34 cellular contexts compared by ENCODE assay signal in the genomic region with DNA sequence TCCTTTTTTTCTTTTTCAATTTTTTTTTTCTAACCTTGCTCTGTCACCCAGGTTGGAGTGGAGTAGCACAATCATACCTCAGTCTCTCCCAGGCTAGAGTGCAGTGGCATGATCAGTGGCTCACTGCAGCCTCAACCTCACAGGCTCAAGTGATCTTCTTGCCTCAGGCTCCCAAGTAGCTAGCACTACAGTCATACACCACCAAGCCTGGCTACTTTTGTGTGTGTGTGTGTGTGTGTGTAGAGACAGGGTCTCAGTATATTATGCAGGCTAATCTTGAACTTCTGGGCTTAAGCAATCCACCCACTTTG.
A peak's percentile ranks its signal among the peaks of the same experiment; 100 is the strongest.
DNase-seq lines count a peak whose midpoint lies in the region; ATAC-seq, FAIRE-seq and TF ChIP-seq lines count a peak whose summit lies in the region.
"Had no signal": no experiment of that assay in that cellular context is flagged by ENCODE, and none has a peak within 500 bp of the region (broad histone marks: within the 10 kb centered on the region; RNA-seq: fewer than 3 reads in every experiment).

No MANE protein-coding gene starts in this region.

- H3K4me3 Mint-ChIP-seq in MCF 10A (ENCODE audit: unreplicated experiment) (no peak overlapping the region), astrocyte (ENCODE audit: unreplicated experiment) (no peak overlapping the region)
- H3K4me3 Mint-ChIP-seq: activated T-helper 17 cell treated with anti-CD3 and anti-CD28 coated beads, Interleukin-2, amount 50 U/mL, for 72 hours; central memory CD8-positive, alpha-beta T cell; WTC11 had no signal

- POLR2A ChIA-PET in MCF 10A (lab: Yijun Ruan, JAX) = no interaction called here

- H3K9me3 ChIP-seq in breast epithelium (no peaks in the 10 kb centered on the region), astrocyte (ENCODE audit: insufficient read depth, low read depth, low read length) (no peaks in the 10 kb centered on the region), hepatocyte (ENCODE audit: low read depth) (no peaks in the 10 kb centered on the region), smooth muscle cell (replicated peaks; ENCODE audit: low read depth) (no peaks in the 10 kb centered on the region)
- H3K9me3 ChIP-seq: BE2C, gastroesophageal sphincter, psoas muscle, upper lobe of right lung had no signal

- H3K4me2 ChIP-seq in astrocyte (ENCODE audit: low read length) = peak overlapping the region; percentile 75
- peak overlapping the region; percentile 21 for H3K4me2 ChIP-seq in hepatocyte
- peak overlapping the region; percentile 63 for H3K4me2 ChIP-seq in smooth muscle cell

- H3K4me1 ChIP-seq in breast epithelium (no peaks in the 10 kb centered on the region), astrocyte (ENCODE audit: insufficient read depth, low read length) (peaks cover 21% of the 10 kb centered on the region), hepatocyte (ENCODE audit: insufficient read depth) (peaks cover 4% of the 10 kb centered on the region), smooth muscle cell (ENCODE audit: low read depth) (peaks cover 6% of the 10 kb centered on the region)
- H3K4me1 ChIP-seq: gastroesophageal sphincter, psoas muscle, upper lobe of right lung had no signal

- peak overlapping the region; percentile 34 for H3K9ac ChIP-seq in astrocyte (ENCODE audit: low read length)
- H3K9ac ChIP-seq in smooth muscle cell (ENCODE audit: low read depth) = peak overlapping the region; percentile 32

- no peak overlapping the region for H3K4me3 ChIP-seq in breast epithelium
- peak overlapping the region; percentile 32 for H3K4me3 ChIP-seq in astrocyte (ENCODE audit: insufficient read depth, low read depth, low read length)
- H3K4me3 ChIP-seq in hepatocyte = no peak overlapping the region
- H3K4me3 ChIP-seq in smooth muscle cell = no peak overlapping the region
- H3K4me3 ChIP-seq: gastroesophageal sphincter, lung, psoas muscle, skin epidermis, upper lobe of right lung had no signal

- CTCF ChIA-PET in MCF 10A (lab: Yijun Ruan, JAX) = no interaction called here

- H2AFZ ChIP-seq in astrocyte (ENCODE audit: low read depth, low read length) (peak overlapping the region; percentile 48), hepatocyte (no peak overlapping the region), smooth muscle cell (ENCODE audit: low read depth) (no peak overlapping the region)

- DNase-seq in MCF 10A (ENCODE audit: unreplicated experiment) (no peak), breast epithelium (ENCODE audit: low spot score in 2 of 2) (no peak), astrocyte (ENCODE audit: low read depth) (peak; percentile 50), hepatocyte (ENCODE audit: low spot score) (no peak), smooth muscle cell (lab: John Stamatoyannopoulos, UW; ENCODE audit: unreplicated experiment) (no peak), NCI-H146 treated with DMSO at 0.1 percent for 48 hours (lab: John Stamatoyannopoulos, UW; ENCODE audit: unreplicated experiment) (no peak), GM03348 (ENCODE audit: low spot score) (no peak)
- DNase-seq: activated CD4-positive, alpha-beta T cell treated with anti-CD3 and anti-CD28 coated beads, Interleukin-2, amount 50 U/mL, for 4 hours; activated CD8-positive, alpha-beta memory T cell treated with anti-CD3 and anti-CD28 coated beads, Interleukin-2, amount 50 U/mL, for 48 hours; aorta; BE2C; DMS53; erythroblast; GDM1; GOT3; Kasumi-1; NCI-H1092; NCI-H187 treated with DMSO at 0.1 percent for 48 hours; NCI-H748 treated with DMSO at 0.1 percent for 48 hours; psoas muscle; stimulated activated CD4-positive, alpha-beta T cell treated with anti-CD3 and anti-CD28 coated beads, Interleukin-2, amount 100 ng/mL, for 24 hours; T-helper 9 cell; upper lobe of right lung had no signal

- ATAC-seq in GM21447 (IDR thresholded peaks at IDR 0.05; ENCODE audit: unreplicated experiment) = no peak
- ATAC-seq: gastroesophageal sphincter, psoas muscle, WTC11 had no signal

- H3K9me3 Mint-ChIP-seq in MCF 10A (ENCODE audit: unreplicated experiment) (no peaks in the 10 kb centered on the region), astrocyte (ENCODE audit: unreplicated experiment) (no peaks in the 10 kb centered on the region)
- H3K9me3 Mint-ChIP-seq: activated T-helper 17 cell treated with anti-CD3 and anti-CD28 coated beads, Interleukin-2, amount 50 U/mL, for 72 hours; central memory CD8-positive, alpha-beta T cell; WTC11 had no signal

- H3K27me3 ChIP-seq in breast epithelium (no peaks in the 10 kb centered on the region), astrocyte (ENCODE audit: insufficient read depth, low read length) (no peaks in the 10 kb centered on the region), hepatocyte (no peaks in the 10 kb centered on the region), smooth muscle cell (ENCODE audit: low read depth) (no peaks in the 10 kb centered on the region)
- H3K27me3 ChIP-seq: BE2C, gastroesophageal sphincter, upper lobe of right lung had no signal

- H3K27ac ChIP-seq in breast epithelium (no peak overlapping the region), astrocyte (ENCODE audit: low read depth, low read length) (peak overlapping the region; percentile 75), hepatocyte (peak overlapping the region; percentile 73), smooth muscle cell (ENCODE audit: low read depth) (peak overlapping the region; percentile 90)
- H3K27ac ChIP-seq: 22Rv1, gastroesophageal sphincter, psoas muscle, RWPE1, skin epidermis, upper lobe of right lung had no signal

- peaks cover 15% of the 10 kb centered on the region for H3K4me1 Mint-ChIP-seq in MCF 10A (ENCODE audit: insufficient read depth, unreplicated experiment)
- peaks cover 26% of the 10 kb centered on the region for H3K4me1 Mint-ChIP-seq in astrocyte (ENCODE audit: low read depth, unreplicated experiment)
- H3K4me1 Mint-ChIP-seq: activated T-helper 17 cell treated with anti-CD3 and anti-CD28 coated beads, Interleukin-2, amount 50 U/mL, for 72 hours; central memory CD8-positive, alpha-beta T cell; WTC11 had no signal

- no peaks in the 10 kb centered on the region for H3K36me3 ChIP-seq in breast epithelium
- H3K36me3 ChIP-seq in astrocyte (ENCODE audit: insufficient read depth, low read length) = no peaks in the 10 kb centered on the region
- no peaks in the 10 kb centered on the region for H3K36me3 ChIP-seq in hepatocyte (replicated peaks; ENCODE audit: insufficient read depth, low read depth)
- H3K36me3 ChIP-seq in smooth muscle cell (ENCODE audit: low read depth) = no peaks in the 10 kb centered on the region
- H3K36me3 ChIP-seq: BE2C, gastroesophageal sphincter, upper lobe of right lung had no signal

- intact Hi-C loops in MCF 10A (cut with micrococcal nuclease) (no loop called here), breast epithelium (cut with DNase I; ENCODE audit: low total_unique reads) (no loop called here)

- H3K36me3 Mint-ChIP-seq in MCF 10A (ENCODE audit: insufficient read depth, unreplicated experiment) (no peaks in the 10 kb centered on the region), astrocyte (ENCODE audit: low read depth, unreplicated experiment) (no peaks in the 10 kb centered on the region)
- H3K36me3 Mint-ChIP-seq: activated naive CD4-positive, alpha-beta T cell treated with anti-CD3 and anti-CD28 coated beads, Interleukin-2, amount 50 U/mL, for 72 hours; WTC11 had no signal

- H3K79me2 ChIP-seq in astrocyte (ENCODE audit: insufficient read depth, low read length) = no peaks in the 10 kb centered on the region
- no peaks in the 10 kb centered on the region for H3K79me2 ChIP-seq in hepatocyte
- no peaks in the 10 kb centered on the region for H3K79me2 ChIP-seq in smooth muscle cell (ENCODE audit: low read depth)

- TF ChIP-seq CTCF in MCF 10A (IDR thresholded peaks at IDR 0.05; ENCODE audit: unreplicated experiment) (no peak), breast epithelium (IDR thresholded peaks at IDR 0.05) (no peak), astrocyte (IDR thresholded peaks at IDR 0.05; ENCODE audit: insufficient read depth, low read depth, low read length) (no peak), hepatocyte (IDR thresholded peaks at IDR 0.05; ENCODE audit: poor library complexity) (no peak), smooth muscle cell (IDR thresholded peaks at IDR 0.05; ENCODE audit: borderline replicate concordance, insufficient read depth, poor library complexity, severe bottlenecking) (no peak)

- no peaks in the 10 kb centered on the region for H3K27me3 Mint-ChIP-seq in MCF 10A (ENCODE audit: insufficient read depth, unreplicated experiment)
- H3K27me3 Mint-ChIP-seq in astrocyte (ENCODE audit: low read depth, unreplicated experiment) = no peaks in the 10 kb centered on the region
- H3K27me3 Mint-ChIP-seq: activated T-helper 17 cell treated with anti-CD3 and anti-CD28 coated beads, Interleukin-2, amount 50 U/mL, for 72 hours; central memory CD8-positive, alpha-beta T cell had no signal

- TF ChIP-seq POLR2A in breast epithelium (IDR thresholded peaks at IDR 0.05) = no peak

- no TSS peak for BruUV-seq in MCF 10A (replicated peaks; lab: Mats Ljungman, UMichigan)

- H3F3A ChIP-seq in smooth muscle cell (ENCODE audit: low read depth) = peaks cover 6% of the 10 kb centered on the region

- no peaks in the 10 kb centered on the region for H4K20me1 ChIP-seq in astrocyte (ENCODE audit: insufficient read depth, low read length)
- H4K20me1 ChIP-seq in hepatocyte (ENCODE audit: insufficient read depth, poor library complexity, severe bottlenecking) = no peaks in the 10 kb centered on the region
- no peaks in the 10 kb centered on the region for H4K20me1 ChIP-seq in smooth muscle cell (ENCODE audit: low read depth)

- no peak for FAIRE-seq in astrocyte (lab: Jason Lieb, UNC)
- FAIRE-seq: islet of Langerhans had no signal

- no peaks in the 10 kb centered on the region for H3K9me2 ChIP-seq in hepatocyte (replicated peaks; ENCODE audit: insufficient read depth)

- H3K27ac Mint-ChIP-seq in MCF 10A (ENCODE audit: low read depth, unreplicated experiment) = peak overlapping the region; percentile 37
- peak overlapping the region; percentile 85 for H3K27ac Mint-ChIP-seq in astrocyte (ENCODE audit: unreplicated experiment)
- H3K27ac Mint-ChIP-seq: activated naive CD4-positive, alpha-beta T cell treated with anti-CD3 and anti-CD28 coated beads, Interleukin-2, amount 50 U/mL, for 72 hours; activated T-helper 17 cell treated with anti-CD3 and anti-CD28 coated beads, Interleukin-2, amount 50 U/mL, for 72 hours; WTC11 had no signal

Comparison
In these comparisons a context has a peak if more than half of its experiments do, and no peak if none do; other contexts are left out.
1. H3K27ac ChIP-seq: peak in astrocyte (single experiment), hepatocyte (single experiment) and smooth muscle cell (single experiment); none in breast epithelium (0 of 2).
2. H3K4me2 ChIP-seq: peak in every context shown above with its lines; median percentile 75 in astrocyte; 63 in smooth muscle cell; 21 in hepatocyte.